ENCODE assay signal across 1 cellular context in the genomic region with DNA sequence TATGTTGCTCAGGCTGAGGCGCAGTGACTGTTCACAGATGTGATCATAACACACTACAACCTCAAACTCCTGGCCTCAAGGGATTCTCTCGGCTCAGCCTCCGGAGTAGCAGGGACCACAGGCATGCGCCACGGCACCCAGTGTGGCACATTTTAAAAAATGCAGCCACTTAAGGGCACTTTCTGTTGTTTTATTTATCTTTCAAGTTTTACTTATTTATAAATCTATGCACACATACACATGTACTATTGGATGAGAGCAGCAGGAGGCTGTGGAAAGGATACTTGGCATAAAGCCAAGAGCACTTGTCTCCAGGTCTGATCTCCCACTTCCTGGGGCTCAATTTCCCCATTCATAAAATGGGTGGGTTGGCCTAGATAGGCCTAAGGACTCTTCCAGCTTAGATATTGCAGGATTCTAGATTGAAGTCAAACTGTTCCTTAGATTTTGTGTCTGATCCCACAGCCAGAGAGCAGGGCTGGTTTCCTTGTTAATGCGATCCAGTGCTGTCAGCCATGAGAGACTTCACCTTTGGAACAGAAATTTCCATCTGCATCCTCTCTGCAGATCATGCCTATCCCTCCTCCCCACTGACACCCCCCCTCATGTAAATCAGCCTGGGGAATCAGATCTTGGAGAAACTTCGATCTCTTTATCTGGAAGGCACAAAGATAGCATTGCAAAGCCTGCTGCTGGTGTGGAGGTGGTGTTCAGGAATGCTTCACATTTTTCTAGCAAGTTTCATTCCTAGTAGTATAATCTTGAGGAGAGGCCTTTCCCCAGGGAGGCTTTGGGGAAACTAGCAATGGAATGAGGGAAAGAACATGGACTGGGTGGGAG.
TF ChIP-seq lines count a peak whose summit lies in the region.

No MANE protein-coding gene starts in this region.

TF ChIP-seq in WTC11, 78 proteins besides CTCF, POLR2A, EP300 and RAD21 (continued from another document):
- TF ChIP-seq, protein P1, sequence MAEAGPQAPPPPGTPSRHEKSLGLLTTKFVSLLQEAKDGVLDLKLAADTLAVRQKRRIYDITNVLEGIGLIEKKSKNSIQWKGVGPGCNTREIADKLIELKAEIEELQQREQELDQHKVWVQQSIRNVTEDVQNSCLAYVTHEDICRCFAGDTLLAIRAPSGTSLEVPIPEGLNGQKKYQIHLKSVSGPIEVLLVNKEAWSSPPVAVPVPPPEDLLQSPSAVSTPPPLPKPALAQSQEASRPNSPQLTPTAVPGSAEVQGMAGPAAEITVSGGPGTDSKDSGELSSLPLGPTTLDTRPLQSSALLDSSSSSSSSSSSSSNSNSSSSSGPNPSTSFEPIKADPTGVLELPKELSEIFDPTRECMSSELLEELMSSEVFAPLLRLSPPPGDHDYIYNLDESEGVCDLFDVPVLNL (CRISPR knock-in tag; IDR thresholded peaks at IDR 0.05; ENCODE audit: borderline replicate concordance, low read depth): no peak
- no peak for TF ChIP-seq ZNF138 (CRISPR knock-in tag; conservative IDR thresholded peaks at IDR 0.05)
